Comparison of ENCODE assay signal across 19 cellular contexts in genomic region chr16:59665618-59666220, GRCh38.
"Had no signal": no experiment of that assay in that cellular context is flagged by ENCODE, and none has a peak within 500 bp of the region (broad histone marks: within the 10 kb centered on the region; RNA-seq: fewer than 3 reads in every experiment).

No MANE protein-coding gene starts in this region.

- H3K27ac Mint-ChIP-seq: nephron had no signal

- H3K4me3 Mint-ChIP-seq: nephron had no signal

- H3K27ac ChIP-seq: dorsolateral prefrontal cortex, left ventricle myocardium inferior, lower lobe of right lung, psoas muscle, right atrium auricular region had no signal

- H3K27me3 ChIP-seq: dorsolateral prefrontal cortex, right atrium auricular region had no signal

- FAIRE-seq: small intestine, urothelium cell line had no signal

- H3K36me3 ChIP-seq: left ventricle myocardium inferior, lower lobe of right lung, right atrium auricular region had no signal

- H3K4me1 Mint-ChIP-seq: nephron had no signal

- ATAC-seq: lower lobe of right lung, psoas muscle had no signal

- H3K4me1 ChIP-seq: left ventricle myocardium inferior, lower lobe of right lung, psoas muscle, right atrium auricular region had no signal

- H3K9me3 Mint-ChIP-seq: nephron had no signal

- H3K4me3 ChIP-seq: dorsolateral prefrontal cortex, left ventricle myocardium inferior, lower lobe of right lung, psoas muscle, right atrium auricular region had no signal

- H3K9me3 ChIP-seq: lower lobe of right lung had no signal

- DNase-seq: cortex of kidney; dorsolateral prefrontal cortex; effector CD8-positive, alpha-beta T cell; foreskin melanocyte; head of caudate nucleus; hippocampal formation; islet precursor cell; left ventricle myocardium inferior; lower lobe of right lung; mesenchymal stem cell; midbrain; psoas muscle; small intestine; stimulated activated CD4-positive, alpha-beta T cell treated with anti-CD3 and anti-CD28 coated beads, Interleukin-2, amount 100 ng/mL, for 48 hours; stimulated activated naive CD4-positive, alpha-beta T cell treated with Interleukin-2 at 50 U/mL for 16 hours; trophoblast cell had no signal
